In genomic region chr13:23996456-23996855, GRCh38 we compare ENCODE assay signal across 15 cellular contexts.
"Had no signal": no experiment of that assay in that cellular context is flagged by ENCODE, and none has a peak within 500 bp of the region (broad histone marks: within the 10 kb centered on the region; RNA-seq: fewer than 3 reads in every experiment).

No MANE protein-coding gene starts in this region.

- H3K4me1 ChIP-seq: body of pancreas had no signal

- ATAC-seq: activated CD8-positive, alpha-beta T cell treated with anti-CD3 and anti-CD28 coated beads, Interleukin-2, amount 10 ng/mL, durations not matched to agents 7 days and 5 days; activated T-helper 17 cell treated with anti-CD3 and anti-CD28 coated beads, Interleukin-2, amount 50 U/mL, for 72 hours; body of pancreas; left colon; WTC11 had no signal

- H3K4me3 Mint-ChIP-seq: activated CD8-positive, alpha-beta T cell treated with anti-CD3 and anti-CD28 coated beads, Interleukin-2, amount 10 ng/mL, durations not matched to agents 7 days and 5 days; activated naive CD4-positive, alpha-beta T cell treated with anti-CD3 and anti-CD28 coated beads, Interleukin-2, amount 10 ng/mL, durations not matched to agents 7 days and 5 days; activated T-helper 17 cell treated with anti-CD3 and anti-CD28 coated beads, Interleukin-2, amount 50 U/mL, for 72 hours; T-helper 1 cell treated with Interleukin-12 subunit alpha and Interleukin-12 subunit beta and Interleukin-4 antibody, amounts not matched to agents 30 μg/mL and 1 μg/mL, for 36 hours; WTC11 had no signal

- H3K4me1 Mint-ChIP-seq: activated T-helper 17 cell treated with anti-CD3 and anti-CD28 coated beads, Interleukin-2, amount 50 U/mL, for 72 hours had no signal

- FAIRE-seq: urothelium cell line had no signal

- H3K9me3 Mint-ChIP-seq: activated naive CD4-positive, alpha-beta T cell treated with anti-CD3 and anti-CD28 coated beads, Interleukin-2, amount 10 ng/mL, durations not matched to agents 7 days and 5 days; activated T-helper 17 cell treated with anti-CD3 and anti-CD28 coated beads, Interleukin-2, amount 50 U/mL, for 72 hours; T-helper 1 cell treated with Interleukin-12 subunit alpha and Interleukin-12 subunit beta and Interleukin-4 antibody, amounts not matched to agents 30 μg/mL and 1 μg/mL, for 36 hours had no signal

- H3K27me3 Mint-ChIP-seq: activated T-helper 17 cell treated with anti-CD3 and anti-CD28 coated beads, Interleukin-2, amount 50 U/mL, for 72 hours had no signal

- H3K27me3 ChIP-seq: body of pancreas had no signal

- DNase-seq: activated CD4-positive, alpha-beta T cell treated with anti-CD3 and anti-CD28 coated beads for 48 hours; activated CD8-positive, alpha-beta T cell treated with anti-CD3 and anti-CD28 coated beads, Interleukin-2, amount 10 ng/mL, durations not matched to agents 7 days and 5 days; activated naive CD4-positive, alpha-beta T cell treated with anti-CD3 and anti-CD28 coated beads, Interleukin-2, amount 10 ng/mL, durations not matched to agents 7 days and 5 days; body of pancreas; central memory CD4-positive, alpha-beta T cell; cortex of kidney; effector CD8-positive, alpha-beta T cell; hypothalamus; left colon; stimulated activated CD4-positive, alpha-beta T cell treated with anti-CD3 and anti-CD28 coated beads, Interleukin-4, amount 100 ng/mL, for 4 hours had no signal

- H3K27ac Mint-ChIP-seq: activated CD8-positive, alpha-beta T cell treated with anti-CD3 and anti-CD28 coated beads, Interleukin-2, amount 10 ng/mL, durations not matched to agents 7 days and 5 days; activated naive CD4-positive, alpha-beta T cell treated with anti-CD3 and anti-CD28 coated beads, Interleukin-2, amount 10 ng/mL, durations not matched to agents 7 days and 5 days; activated T-helper 17 cell treated with anti-CD3 and anti-CD28 coated beads, Interleukin-2, amount 50 U/mL, for 72 hours; T-helper 1 cell treated with Interleukin-12 subunit alpha and Interleukin-12 subunit beta and Interleukin-4 antibody, amounts not matched to agents 30 μg/mL and 1 μg/mL, for 36 hours; WTC11 had no signal

- H3K4me3 ChIP-seq: body of pancreas had no signal

- H3K9me3 ChIP-seq: body of pancreas had no signal

- H3K27ac ChIP-seq: body of pancreas, epithelial cell of prostate had no signal
